ENCODE assay signal across 9 cellular contexts in genomic region chr2:219440388-219441256, GRCh38. TPM values are rescaled to one million over a fixed set of nuclear protein-coding genes. Genes with fewer than 3 reads are reported as not detected.
DNase-seq lines count a peak whose midpoint lies in the region; ATAC-seq and TF ChIP-seq lines count a peak whose summit lies in the region.
"Had no signal": no experiment of that assay in that cellular context is flagged by ENCODE, and none has a peak within 500 bp of the region (broad histone marks: within the 10 kb centered on the region; RNA-seq: fewer than 3 reads in every experiment).

No MANE protein-coding gene starts in this region.

- H3K4me3 ChIP-seq in RWPE2 (ENCODE audit: severe bottlenecking) (no peak overlapping the region), fibroblast of lung (replicated peaks in 1 of 4; ENCODE audit: control extremely low read depth in 1 of 4, insufficient read depth in 1 of 4, low read depth in 3 of 4, low read length in 4 of 4) (no peak overlapping the region), skeletal muscle tissue (ENCODE audit: low read length in 3 of 3) (peak overlapping the region; percentile 65 to 72 (median 69))

- peak overlapping the region; percentile 88 for H3K4me2 ChIP-seq in fibroblast of lung (ENCODE audit: extremely low read depth, insufficient read depth, low read length)

- no peak for TF ChIP-seq CTCF in RWPE2 (IDR thresholded peaks at IDR 0.05; ENCODE audit: poor library complexity, severe bottlenecking)
- no peak for TF ChIP-seq CTCF in fibroblast of lung (conservative IDR thresholded peaks at IDR 0.05 in 1 of 2, IDR thresholded peaks at IDR 0.05 in 1 of 2; ENCODE audit: low read depth in 1 of 2, low read length in 2 of 2)

- no peaks in the 10 kb centered on the region for H3K27me3 ChIP-seq in RWPE2 (ENCODE audit: insufficient read depth, poor library complexity, severe bottlenecking)
- H3K27me3 ChIP-seq in fibroblast of lung (ENCODE audit: control insufficient read depth, insufficient read depth, low read length) = peaks cover 11% of the 10 kb centered on the region
- peaks cover 0 to 12% (median 10%) of the 10 kb centered on the region in 3 donors for H3K27me3 ChIP-seq in skeletal muscle tissue (ENCODE audit: control insufficient read depth in 3 of 3, insufficient read depth in 3 of 3, low read length in 3 of 3)

- DNase-seq in NCI-H82 (lab: John Stamatoyannopoulos, UW) (peak; percentile 28), NCI-H82 treated with DMSO at 0.1 percent for 48 hours (lab: John Stamatoyannopoulos, UW; ENCODE audit: unreplicated experiment) (no peak), RWPE2 (ENCODE audit: low spot score) (no peak), fibroblast of lung (ENCODE audit: low read depth in 2 of 2) (peak; percentile 20 to 41), HPDE6-E6E7 (ENCODE audit: extremely low spot score) (no peak), NCI-H2081 treated with DMSO at 0.1 percent for 48 hours (lab: John Stamatoyannopoulos, UW) (no peak)

- no peaks in the 10 kb centered on the region for H4K20me1 ChIP-seq in fibroblast of lung (ENCODE audit: control insufficient read depth, extremely low read depth, insufficient read depth, low read length)

- H3K36me3 ChIP-seq in RWPE2 (ENCODE audit: low read depth) (peaks cover 6% of the 10 kb centered on the region; the same call in 1 of the 2 replicates), fibroblast of lung (ENCODE audit: control insufficient read depth, insufficient read depth, low read length) (no peaks in the 10 kb centered on the region), skeletal muscle tissue (ENCODE audit: control insufficient read depth in 3 of 3, insufficient read depth in 3 of 3, low read length in 3 of 3) (peaks cover 16 to 23% (median 21%) of the 10 kb centered on the region in 3 donors)

- H3K9ac ChIP-seq in fibroblast of lung (ENCODE audit: insufficient read depth, low read length) (no peak overlapping the region), skeletal muscle tissue (ENCODE audit: low read depth in 1 of 3, low read length in 3 of 3) (peak overlapping the region; percentile 63 to 82 (median 77))

- ATAC-seq in RWPE2 (ENCODE audit: low read depth) (0 out of 3 replicates have a peak, but pooled peaks have one; percentile 15), GM21619 (IDR thresholded peaks at IDR 0.05; ENCODE audit: unreplicated experiment) (no peak)

- no peaks in the 10 kb centered on the region for H3K79me2 ChIP-seq in fibroblast of lung (ENCODE audit: control insufficient read depth, insufficient read depth, low read length)

- no peak overlapping the region for H2AFZ ChIP-seq in fibroblast of lung (ENCODE audit: low read length)

- no peak overlapping the region for H3K27ac ChIP-seq in RWPE2 (ENCODE audit: poor library complexity, severe bottlenecking)
- no peak overlapping the region for H3K27ac ChIP-seq in fibroblast of lung (ENCODE audit: insufficient read depth, low read length)
- peak overlapping the region; percentile 19 for H3K27ac ChIP-seq in skeletal muscle tissue (ENCODE audit: low read depth, low read length)

- H3K9me3 ChIP-seq in RWPE2 (ENCODE audit: severe bottlenecking) = no peaks in the 10 kb centered on the region
- H3K9me3 ChIP-seq in fibroblast of lung (ENCODE audit: control insufficient read depth, insufficient read depth, low read depth, low read length) = no peaks in the 10 kb centered on the region
- no peaks in the 10 kb centered on the region for H3K9me3 ChIP-seq in skeletal muscle tissue (ENCODE audit: control insufficient read depth in 3 of 3, low read length in 3 of 3)

- peaks cover 4% of the 10 kb centered on the region for H3K4me1 ChIP-seq in RWPE2 (ENCODE audit: insufficient read depth, poor library complexity, severe bottlenecking)
- peaks cover 10% of the 10 kb centered on the region for H3K4me1 ChIP-seq in fibroblast of lung (ENCODE audit: control insufficient read depth, extremely low read depth, insufficient read depth, low read length)
- H3K4me1 ChIP-seq in skeletal muscle tissue (ENCODE audit: control insufficient read depth in 3 of 3, insufficient read depth in 3 of 3, low read length in 3 of 3) = peaks cover 79 to 91% (median 82%) of the 10 kb centered on the region in 3 donors

RNA-seq across cellular contexts. Expression of gene SPEG, which starts 6.0 kb away (rescaled TPM):
- 13.1 and 20.1 TPM in 2 replicates for total RNA-seq in fibroblast of lung
- 5.6 and 9.5 TPM in 2 replicates for polyA plus RNA-seq in fibroblast of lung
- 12.7 and 17.9 TPM in 2 replicates for polyA plus RNA-seq in fibroblast of lung (2012)
- 9.4 and 19.9 TPM in 2 replicates for polyA minus RNA-seq in fibroblast of lung (ENCODE audit: low replicate concordance)
- 95.5 TPM for total RNA-seq in skeletal muscle tissue

RNA-seq across cellular contexts. Expression of gene DES, which starts 22.4 kb away (rescaled TPM):
- total RNA-seq in fibroblast of lung (34.7 and 69.3 TPM in 2 replicates), skeletal muscle tissue (3,588 TPM)
- polyA plus RNA-seq in fibroblast of lung = 3.8 and 11.0 TPM in 2 replicates
- 2.6 and 8.2 TPM in 2 replicates for polyA plus RNA-seq in fibroblast of lung (2012)
- polyA minus RNA-seq in fibroblast of lung (ENCODE audit: low replicate concordance) = 9.5 and 11.6 TPM in 2 replicates
- total RNA-seq: glomerular endothelial cell had no signal

RNA-seq across cellular contexts. Expression of gene DNPEP, which starts 52.9 kb away (rescaled TPM):
- total RNA-seq in fibroblast of lung (69.9 and 72.5 TPM in 2 replicates), skeletal muscle tissue (25.1 TPM)
- 38.2 and 44.0 TPM in 2 replicates for polyA plus RNA-seq in fibroblast of lung
- 66.8 and 83.2 TPM in 2 replicates for polyA plus RNA-seq in fibroblast of lung (2012)
- polyA minus RNA-seq in fibroblast of lung (ENCODE audit: low replicate concordance) = 137 and 218 TPM in 2 replicates

RNA-seq across cellular contexts. Expression of gene GMPPA, which starts 58.1 kb away (rescaled TPM):
- total RNA-seq in fibroblast of lung = 36.5 and 38.3 TPM in 2 replicates
- 59.7 and 72.4 TPM in 2 replicates for polyA plus RNA-seq in fibroblast of lung
- 45.6 and 52.3 TPM in 2 replicates for polyA plus RNA-seq in fibroblast of lung (2012)
- polyA minus RNA-seq in fibroblast of lung (ENCODE audit: low replicate concordance) = 155 and 160 TPM in 2 replicates
- total RNA-seq in skeletal muscle tissue = 27.7 TPM

Comparison
In these comparisons a context has a peak if more than half of its experiments do, and no peak if none do; other contexts are left out.
1. DNase-seq: peak in NCI-H82 (single experiment) and fibroblast of lung (2 of 2); none in NCI-H82 treated with DMSO at 0.1 percent for 48 hours (single experiment), RWPE2 (single experiment), HPDE6-E6E7 (single experiment) and NCI-H2081 treated with DMSO at 0.1 percent for 48 hours (single experiment).
2. H3K4me3 ChIP-seq: peak in skeletal muscle tissue (3 of 3); none in RWPE2 (single experiment) and fibroblast of lung (0 of 4).
3. RNA of gene DES, which starts 22.4 kb away (total RNA-seq): 3,588 TPM in skeletal muscle tissue (single experiment); 34.7 to 69.3 TPM in fibroblast of lung; every median in the first group is over 10 times any median in the second.